1 cellular context compared by ENCODE assay signal in the genomic region with DNA sequence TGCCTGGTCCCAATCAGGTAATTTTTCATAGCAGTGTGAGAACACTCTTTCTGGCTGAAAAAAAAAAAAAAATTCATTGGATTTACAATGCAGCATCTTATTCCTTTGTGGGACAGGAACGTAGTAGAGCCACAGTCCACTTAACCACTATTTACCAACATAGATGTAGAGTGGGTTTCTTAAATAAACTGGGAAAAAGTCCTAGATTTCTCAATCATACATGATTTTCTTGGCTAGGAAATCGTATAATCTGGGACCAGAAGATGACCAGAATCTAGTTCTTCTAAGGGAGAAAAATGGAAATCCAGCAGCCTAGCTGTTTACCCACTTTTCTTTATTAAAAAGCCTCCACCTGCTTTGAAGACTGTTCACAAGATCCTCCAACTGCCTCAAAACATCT.
TF ChIP-seq lines count a peak whose summit lies in the region.

No MANE protein-coding gene starts in this region.

TF ChIP-seq in GM12878, 131 proteins besides CTCF, POLR2A, EP300 and RAD21:
- TF ChIP-seq, protein P1, sequence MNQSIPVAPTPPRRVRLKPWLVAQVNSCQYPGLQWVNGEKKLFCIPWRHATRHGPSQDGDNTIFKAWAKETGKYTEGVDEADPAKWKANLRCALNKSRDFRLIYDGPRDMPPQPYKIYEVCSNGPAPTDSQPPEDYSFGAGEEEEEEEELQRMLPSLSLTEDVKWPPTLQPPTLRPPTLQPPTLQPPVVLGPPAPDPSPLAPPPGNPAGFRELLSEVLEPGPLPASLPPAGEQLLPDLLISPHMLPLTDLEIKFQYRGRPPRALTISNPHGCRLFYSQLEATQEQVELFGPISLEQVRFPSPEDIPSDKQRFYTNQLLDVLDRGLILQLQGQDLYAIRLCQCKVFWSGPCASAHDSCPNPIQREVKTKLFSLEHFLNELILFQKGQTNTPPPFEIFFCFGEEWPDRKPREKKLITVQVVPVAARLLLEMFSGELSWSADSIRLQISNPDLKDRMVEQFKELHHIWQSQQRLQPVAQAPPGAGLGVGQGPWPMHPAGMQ (IDR thresholded peaks at IDR 0.05; ENCODE audit: borderline replicate concordance) = no peak
- no peak for TF ChIP-seq STAT3 (IDR thresholded peaks at IDR 0.05; ENCODE audit: low read depth, low read length)
